Comparison of ENCODE assay signal across 1 cellular context in the genomic region with DNA sequence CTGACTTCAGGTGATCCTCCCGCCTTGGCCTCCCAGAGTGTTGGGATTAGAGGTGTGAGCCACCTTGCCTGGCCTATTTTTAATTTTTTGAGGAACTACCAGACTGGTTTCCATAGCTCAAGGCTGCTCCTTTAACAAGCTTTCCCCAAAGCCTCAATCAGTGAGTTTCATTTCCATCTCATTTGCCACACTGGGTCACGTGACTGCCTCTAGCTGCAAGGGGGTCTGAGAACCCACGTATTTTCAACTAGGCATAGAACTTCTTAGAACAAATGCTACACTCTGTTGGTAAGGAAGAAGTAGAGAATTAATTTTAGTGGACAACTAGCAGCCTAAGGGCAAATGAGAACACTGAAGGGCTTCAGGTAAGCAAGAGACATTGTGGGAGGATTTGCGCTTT.
A peak's percentile ranks its signal among the peaks of the same experiment; 100 is the strongest.
TF ChIP-seq lines count a peak whose summit lies in the region.

No MANE protein-coding gene starts in this region.

TF ChIP-seq in K562, 482 proteins besides CTCF, POLR2A, EP300 and RAD21 (continued from another document):
- TF ChIP-seq, protein P1, sequence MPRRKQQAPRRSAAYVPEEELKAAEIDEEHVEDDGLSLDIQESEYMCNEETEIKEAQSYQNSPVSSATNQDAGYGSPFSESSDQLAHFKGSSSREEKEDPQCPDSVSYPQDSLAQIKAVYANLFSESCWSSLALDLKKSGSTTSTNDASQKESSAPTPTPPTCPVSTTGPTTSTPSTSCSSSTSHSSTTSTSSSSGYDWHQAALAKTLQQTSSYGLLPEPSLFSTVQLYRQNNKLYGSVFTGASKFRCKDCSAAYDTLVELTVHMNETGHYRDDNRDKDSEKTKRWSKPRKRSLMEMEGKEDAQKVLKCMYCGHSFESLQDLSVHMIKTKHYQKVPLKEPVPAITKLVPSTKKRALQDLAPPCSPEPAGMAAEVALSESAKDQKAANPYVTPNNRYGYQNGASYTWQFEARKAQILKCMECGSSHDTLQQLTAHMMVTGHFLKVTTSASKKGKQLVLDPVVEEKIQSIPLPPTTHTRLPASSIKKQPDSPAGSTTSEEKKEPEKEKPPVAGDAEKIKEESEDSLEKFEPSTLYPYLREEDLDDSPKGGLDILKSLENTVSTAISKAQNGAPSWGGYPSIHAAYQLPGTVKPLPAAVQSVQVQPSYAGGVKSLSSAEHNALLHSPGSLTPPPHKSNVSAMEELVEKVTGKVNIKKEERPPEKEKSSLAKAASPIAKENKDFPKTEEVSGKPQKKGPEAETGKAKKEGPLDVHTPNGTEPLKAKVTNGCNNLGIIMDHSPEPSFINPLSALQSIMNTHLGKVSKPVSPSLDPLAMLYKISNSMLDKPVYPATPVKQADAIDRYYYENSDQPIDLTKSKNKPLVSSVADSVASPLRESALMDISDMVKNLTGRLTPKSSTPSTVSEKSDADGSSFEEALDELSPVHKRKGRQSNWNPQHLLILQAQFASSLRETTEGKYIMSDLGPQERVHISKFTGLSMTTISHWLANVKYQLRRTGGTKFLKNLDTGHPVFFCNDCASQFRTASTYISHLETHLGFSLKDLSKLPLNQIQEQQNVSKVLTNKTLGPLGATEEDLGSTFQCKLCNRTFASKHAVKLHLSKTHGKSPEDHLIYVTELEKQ (CRISPR knock-in tag; IDR thresholded peaks at IDR 0.05) = no peak
- TF ChIP-seq BHLHE40 (IDR thresholded peaks at IDR 0.05; ENCODE audit: low read length) = 0 out of 2 replicates have a peak, but pooled peaks have one; percentile 30
- no peak for TF ChIP-seq PHTF2 (CRISPR knock-in tag; IDR thresholded peaks at IDR 0.05)
- no peak for TF ChIP-seq HMG20B (CRISPR knock-in tag; IDR thresholded peaks at IDR 0.05)
- peak; percentile 86 for TF ChIP-seq TOE1 (IDR thresholded peaks at IDR 0.05; ENCODE audit: borderline replicate concordance)
- no peak for TF ChIP-seq TOE1 (CRISPR knock-in tag; IDR thresholded peaks at IDR 0.05; ENCODE audit: borderline replicate concordance, low read depth)
- TF ChIP-seq CBFA2T2 (conservative IDR thresholded peaks at IDR 0.05) = peak; percentile 63
- no peak for TF ChIP-seq SREBF1 (IDR thresholded peaks at IDR 0.05; ENCODE audit: borderline replicate concordance, low read depth, low read length)
- TF ChIP-seq LCOR (CRISPR knock-in tag; IDR thresholded peaks at IDR 0.05) = no peak
- TF ChIP-seq, protein P2, sequence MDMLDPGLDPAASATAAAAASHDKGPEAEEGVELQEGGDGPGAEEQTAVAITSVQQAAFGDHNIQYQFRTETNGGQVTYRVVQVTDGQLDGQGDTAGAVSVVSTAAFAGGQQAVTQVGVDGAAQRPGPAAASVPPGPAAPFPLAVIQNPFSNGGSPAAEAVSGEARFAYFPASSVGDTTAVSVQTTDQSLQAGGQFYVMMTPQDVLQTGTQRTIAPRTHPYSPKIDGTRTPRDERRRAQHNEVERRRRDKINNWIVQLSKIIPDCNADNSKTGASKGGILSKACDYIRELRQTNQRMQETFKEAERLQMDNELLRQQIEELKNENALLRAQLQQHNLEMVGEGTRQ (CRISPR knock-in tag; IDR thresholded peaks at IDR 0.05) = peak; percentile 79
- TF ChIP-seq RAD51 (IDR thresholded peaks at IDR 0.05; ENCODE audit: borderline replicate concordance, low read depth) = peak; percentile 89
- TF ChIP-seq ZNF165 (CRISPR knock-in tag; IDR thresholded peaks at IDR 0.05; ENCODE audit: borderline replicate concordance) = no peak
- peak; percentile 73 for TF ChIP-seq USF1 (CRISPR knock-in tag; IDR thresholded peaks at IDR 0.05)
- TF ChIP-seq ESRRA (IDR thresholded peaks at IDR 0.05; ENCODE audit: borderline replicate concordance, low read depth) = no peak
- no peak for TF ChIP-seq CREM (IDR thresholded peaks at IDR 0.05; ENCODE audit: low read depth)
- TF ChIP-seq OTX1 (CRISPR knock-in tag; IDR thresholded peaks at IDR 0.05) = no peak
- TF ChIP-seq, protein P3, sequence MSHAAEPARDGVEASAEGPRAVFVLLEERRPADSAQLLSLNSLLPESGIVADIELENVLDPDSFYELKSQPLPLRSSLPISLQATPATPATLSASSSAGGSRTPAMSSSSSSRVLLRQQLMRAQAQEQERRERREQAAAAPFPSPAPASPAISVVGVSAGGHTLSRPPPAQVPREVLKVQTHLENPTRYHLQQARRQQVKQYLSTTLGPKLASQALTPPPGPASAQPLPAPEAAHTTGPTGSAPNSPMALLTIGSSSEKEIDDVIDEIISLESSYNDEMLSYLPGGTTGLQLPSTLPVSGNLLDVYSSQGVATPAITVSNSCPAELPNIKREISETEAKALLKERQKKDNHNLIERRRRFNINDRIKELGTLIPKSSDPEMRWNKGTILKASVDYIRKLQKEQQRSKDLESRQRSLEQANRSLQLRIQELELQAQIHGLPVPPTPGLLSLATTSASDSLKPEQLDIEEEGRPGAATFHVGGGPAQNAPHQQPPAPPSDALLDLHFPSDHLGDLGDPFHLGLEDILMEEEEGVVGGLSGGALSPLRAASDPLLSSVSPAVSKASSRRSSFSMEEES (CRISPR knock-in tag; IDR thresholded peaks at IDR 0.05) = peak; percentile 94
- TF ChIP-seq, protein P4, sequence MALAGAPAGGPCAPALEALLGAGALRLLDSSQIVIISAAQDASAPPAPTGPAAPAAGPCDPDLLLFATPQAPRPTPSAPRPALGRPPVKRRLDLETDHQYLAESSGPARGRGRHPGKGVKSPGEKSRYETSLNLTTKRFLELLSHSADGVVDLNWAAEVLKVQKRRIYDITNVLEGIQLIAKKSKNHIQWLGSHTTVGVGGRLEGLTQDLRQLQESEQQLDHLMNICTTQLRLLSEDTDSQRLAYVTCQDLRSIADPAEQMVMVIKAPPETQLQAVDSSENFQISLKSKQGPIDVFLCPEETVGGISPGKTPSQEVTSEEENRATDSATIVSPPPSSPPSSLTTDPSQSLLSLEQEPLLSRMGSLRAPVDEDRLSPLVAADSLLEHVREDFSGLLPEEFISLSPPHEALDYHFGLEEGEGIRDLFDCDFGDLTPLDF (CRISPR knock-in tag; IDR thresholded peaks at IDR 0.05) = no peak
- no peak for TF ChIP-seq ZNF586 (CRISPR knock-in tag; conservative IDR thresholded peaks at IDR 0.05)
- no peak for TF ChIP-seq SMARCA4 (IDR thresholded peaks at IDR 0.05)
- TF ChIP-seq HIVEP1 (CRISPR knock-in tag; IDR thresholded peaks at IDR 0.05) = no peak
- no peak for TF ChIP-seq PTBP1 (IDR thresholded peaks at IDR 0.05; ENCODE audit: low read depth, low read length)
- TF ChIP-seq, protein P5, sequence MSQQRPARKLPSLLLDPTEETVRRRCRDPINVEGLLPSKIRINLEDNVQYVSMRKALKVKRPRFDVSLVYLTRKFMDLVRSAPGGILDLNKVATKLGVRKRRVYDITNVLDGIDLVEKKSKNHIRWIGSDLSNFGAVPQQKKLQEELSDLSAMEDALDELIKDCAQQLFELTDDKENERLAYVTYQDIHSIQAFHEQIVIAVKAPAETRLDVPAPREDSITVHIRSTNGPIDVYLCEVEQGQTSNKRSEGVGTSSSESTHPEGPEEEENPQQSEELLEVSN (IDR thresholded peaks at IDR 0.05; ENCODE audit: borderline replicate concordance in 1 of 2, extremely low read depth in 1 of 2, insufficient read depth in 1 of 2, insufficient read length in 1 of 2, low read depth in 1 of 2, low read length in 1 of 2, poor library complexity in 1 of 2, severe bottlenecking in 1 of 2) = no peak
- no peak for TF ChIP-seq EP400 (IDR thresholded peaks at IDR 0.05)
- no peak for TF ChIP-seq SETDB1 (IDR thresholded peaks at IDR 0.05; ENCODE audit: low read length)
